ENCODE assay signal across 30 cellular contexts in genomic region chr16:64390102-64390501, GRCh38.
A peak's percentile ranks its signal among the peaks of the same experiment; 100 is the strongest.
DNase-seq lines count a peak whose midpoint lies in the region; ATAC-seq and TF ChIP-seq lines count a peak whose summit lies in the region.
"Had no signal": no experiment of that assay in that cellular context is flagged by ENCODE, and none has a peak within 500 bp of the region (broad histone marks: within the 10 kb centered on the region; RNA-seq: fewer than 3 reads in every experiment).

No MANE protein-coding gene starts in this region.

- peak overlapping the region; percentile 90 for H3K27ac ChIP-seq in ACC112 (ENCODE audit: low read depth, low read length)
- peak overlapping the region; percentile 90 for H3K27ac ChIP-seq in PC-3 (ENCODE audit: low read length)

- H3K27ac Mint-ChIP-seq in WTC11: no peak overlapping the region
- H3K27ac Mint-ChIP-seq: B cell; CD4-positive, alpha-beta memory T cell; IgD-negative memory B cell; T-helper 1 cell treated with Interleukin-12 subunit alpha and Interleukin-12 subunit beta and Interleukin-4 antibody, amounts not matched to agents 30 μg/mL and 1 μg/mL, for 36 hours had no signal

- BruUV-seq in PC-3 (replicated peaks; lab: Mats Ljungman, UMichigan): no TSS peak

- H4K20me1 ChIP-seq in PC-3 (ENCODE audit: low read length): no peaks in the 10 kb centered on the region

- 0 out of 2 replicates have a peak overlapping the region, but pooled peaks have one; percentile 68 for H3K9ac ChIP-seq in PC-3 (ENCODE audit: low read length)

- H3K27me3 Mint-ChIP-seq in WTC11 (ENCODE audit: low read depth): no peaks in the 10 kb centered on the region
- H3K27me3 Mint-ChIP-seq: B cell; CD4-positive, alpha-beta memory T cell; IgD-negative memory B cell had no signal

- H3K4me3 Mint-ChIP-seq in WTC11: no peak overlapping the region
- H3K4me3 Mint-ChIP-seq: B cell; IgD-negative memory B cell; neural crest cell; T-helper 1 cell treated with Interleukin-12 subunit alpha and Interleukin-12 subunit beta and Interleukin-4 antibody, amounts not matched to agents 30 μg/mL and 1 μg/mL, for 36 hours had no signal

- H2AFZ ChIP-seq in ACC112 (ENCODE audit: low read length, unreplicated experiment) (peak overlapping the region; percentile 96), PC-3 (ENCODE audit: low read length) (peak overlapping the region; percentile 70)

- H3K9me3 Mint-ChIP-seq in WTC11: peaks cover 5% of the 10 kb centered on the region; the same call in 1 of the 2 replicates

- H3K4me1 ChIP-seq in ACC112 (ENCODE audit: control insufficient read depth, insufficient read depth, low read length, unreplicated experiment): peaks cover 24% of the 10 kb centered on the region
- peaks cover 26% of the 10 kb centered on the region for H3K4me1 ChIP-seq in PC-3 (ENCODE audit: insufficient read depth, low read length)
- H3K4me1 ChIP-seq: breast epithelium, HAP-1, prostate gland had no signal

- peak overlapping the region; percentile 85; the same call in 1 of the 2 replicates for H3K4me2 ChIP-seq in PC-3 (ENCODE audit: low read length)

- H3K27me3 ChIP-seq in ACC112 (ENCODE audit: insufficient read depth, low read length) (no peaks in the 10 kb centered on the region), PC-3 (ENCODE audit: low read length) (no peaks in the 10 kb centered on the region)
- H3K27me3 ChIP-seq: breast epithelium had no signal

- POLR2A ChIA-PET in PC-3 (lab: Charles Lee; ENCODE audit: unreplicated experiment) (no interaction called here), WTC11 (lab: Charles Lee) (no interaction called here)

- ATAC-seq in PC-3: no peak
- peak; percentile 83 for ATAC-seq in sciatic nerve
- no peak for ATAC-seq in WTC11
- ATAC-seq in HG02884 (IDR thresholded peaks at IDR 0.05; ENCODE audit: unreplicated experiment): no peak
- no peak for ATAC-seq in GM21447 (IDR thresholded peaks at IDR 0.05; ENCODE audit: unreplicated experiment)
- ATAC-seq: activated CD4-positive, CD25-positive, alpha-beta regulatory T cell treated with anti-CD3 and anti-CD28 coated beads, Interleukin-2, amount 50 U/mL, for 24 hours; left lobe of liver had no signal

- H3F3A ChIP-seq in PC-3 (ENCODE audit: low read length, unreplicated experiment): no peaks in the 10 kb centered on the region

- H3K4me1 Mint-ChIP-seq in WTC11: peaks cover 5% of the 10 kb centered on the region; the same call in 1 of the 2 replicates
- H3K4me1 Mint-ChIP-seq: B cell, IgD-negative memory B cell had no signal

- DNase-seq in PC-3 (no peak), fibroblast of the aortic adventitia (ENCODE audit: low read depth) (peak; percentile 76), sciatic nerve (ENCODE audit: low spot score) (no peak), WTC11 (ENCODE audit: low spot score) (no peak), foreskin melanocyte (no peak)
- DNase-seq: activated CD4-positive, alpha-beta T cell treated with anti-CD3 and anti-CD28 coated beads, Interleukin-2, amount 50 U/mL, for 48 hours; activated naive CD4-positive, alpha-beta T cell treated with anti-CD3 and anti-CD28 coated beads, Interleukin-2, amount 50 U/mL, for 16 hours; amniotic stem cell; CD4-positive, alpha-beta memory T cell; DND-41; mesendoderm; NCI-H1092; NCI-H1694 treated with DMSO at 0.1 percent for 48 hours; NCI-H446 treated with DMSO at 0.1 percent for 48 hours; NCI-H82; OCI-M1; stimulated activated CD4-positive, alpha-beta T cell treated with anti-CD3 and anti-CD28 coated beads, Interleukin-15, amount 100 ng/mL, for 24 hours; stimulated activated CD4-positive, alpha-beta T cell treated with anti-CD3 and anti-CD28 coated beads, Interleukin-4, amount 100 ng/mL, for 4 hours had no signal

- H3K4me3 ChIP-seq in ACC112 (ENCODE audit: low read depth, low read length): peak overlapping the region; percentile 58
- H3K4me3 ChIP-seq in PC-3 (ENCODE audit: low read length): no peak overlapping the region
- no peak overlapping the region for H3K4me3 ChIP-seq in fibroblast of the aortic adventitia (ENCODE audit: low read depth, low read length)
- H3K4me3 ChIP-seq: breast epithelium, HAP-1, prostate gland had no signal

- no peaks in the 10 kb centered on the region for H3K36me3 Mint-ChIP-seq in WTC11
- H3K36me3 Mint-ChIP-seq: IgD-negative memory B cell had no signal

- intact Hi-C loops in PC-3 (cut with micrococcal nuclease): no loop called here
- intact Hi-C loops in sciatic nerve (cut with DNase I): no loop called here

- TF ChIP-seq CTCF in PC-3 (conservative IDR thresholded peaks at IDR 0.05; ENCODE audit: low read depth, low read length) (no peak), fibroblast of the aortic adventitia (IDR thresholded peaks at IDR 0.05; ENCODE audit: insufficient read depth, low read length) (no peak), WTC11 (IDR thresholded peaks at IDR 0.05) (no peak)

- CTCF ChIA-PET in PC-3 (lab: Charles Lee): no interaction called here
- CTCF ChIA-PET in WTC11 (lab: Charles Lee): no interaction called here

- no peaks in the 10 kb centered on the region for H3K9me3 ChIP-seq in PC-3 (ENCODE audit: low read length)
- H3K9me3 ChIP-seq: breast epithelium, HAP-1, prostate gland had no signal

- H3K79me2 ChIP-seq in ACC112 (ENCODE audit: control insufficient read depth, insufficient read depth, low read length, unreplicated experiment) (no peaks in the 10 kb centered on the region), PC-3 (ENCODE audit: low read length) (no peaks in the 10 kb centered on the region)

- H3K9me2 ChIP-seq in PC-3 (replicated peaks; ENCODE audit: low read length): no peaks in the 10 kb centered on the region

- H3K36me3 ChIP-seq in ACC112 (ENCODE audit: insufficient read depth, low read length) (no peaks in the 10 kb centered on the region), PC-3 (ENCODE audit: low read depth, low read length) (no peaks in the 10 kb centered on the region)
- H3K36me3 ChIP-seq: breast epithelium, HAP-1, prostate gland had no signal

TF ChIP-seq in WTC11, 78 proteins besides CTCF, POLR2A, EP300 and RAD21:
- TF ChIP-seq ZNF121 (CRISPR knock-in tag; IDR thresholded peaks at IDR 0.05) (no peak), ZNF138 (CRISPR knock-in tag; conservative IDR thresholded peaks at IDR 0.05) (no peak), IRF1 (CRISPR knock-in tag; IDR thresholded peaks at IDR 0.05) (no peak), OVOL2 (CRISPR knock-in tag; IDR thresholded peaks at IDR 0.05; ENCODE audit: borderline replicate concordance) (no peak), SOX15 (CRISPR knock-in tag; IDR thresholded peaks at IDR 0.05) (no peak), ATF1 (CRISPR knock-in tag; IDR thresholded peaks at IDR 0.05) (no peak), ZNF423 (CRISPR knock-in tag; IDR thresholded peaks at IDR 0.05) (no peak), ATF2 (CRISPR knock-in tag; IDR thresholded peaks at IDR 0.05; ENCODE audit: borderline replicate concordance, low read depth) (no peak), MXD4 (CRISPR knock-in tag; IDR thresholded peaks at IDR 0.05; ENCODE audit: borderline replicate concordance) (no peak), TEAD1 (CRISPR knock-in tag; IDR thresholded peaks at IDR 0.05) (no peak), ZNF425 (CRISPR knock-in tag; conservative IDR thresholded peaks at IDR 0.05) (no peak), CREM (CRISPR knock-in tag; IDR thresholded peaks at IDR 0.05) (no peak), FOXP1 (CRISPR knock-in tag; IDR thresholded peaks at IDR 0.05; ENCODE audit: borderline replicate concordance) (no peak), CBFB (CRISPR knock-in tag; IDR thresholded peaks at IDR 0.05; ENCODE audit: low read depth) (no peak)
TF ChIP-seq in WTC11: peak in this region for 0.
